In the genomic region with DNA sequence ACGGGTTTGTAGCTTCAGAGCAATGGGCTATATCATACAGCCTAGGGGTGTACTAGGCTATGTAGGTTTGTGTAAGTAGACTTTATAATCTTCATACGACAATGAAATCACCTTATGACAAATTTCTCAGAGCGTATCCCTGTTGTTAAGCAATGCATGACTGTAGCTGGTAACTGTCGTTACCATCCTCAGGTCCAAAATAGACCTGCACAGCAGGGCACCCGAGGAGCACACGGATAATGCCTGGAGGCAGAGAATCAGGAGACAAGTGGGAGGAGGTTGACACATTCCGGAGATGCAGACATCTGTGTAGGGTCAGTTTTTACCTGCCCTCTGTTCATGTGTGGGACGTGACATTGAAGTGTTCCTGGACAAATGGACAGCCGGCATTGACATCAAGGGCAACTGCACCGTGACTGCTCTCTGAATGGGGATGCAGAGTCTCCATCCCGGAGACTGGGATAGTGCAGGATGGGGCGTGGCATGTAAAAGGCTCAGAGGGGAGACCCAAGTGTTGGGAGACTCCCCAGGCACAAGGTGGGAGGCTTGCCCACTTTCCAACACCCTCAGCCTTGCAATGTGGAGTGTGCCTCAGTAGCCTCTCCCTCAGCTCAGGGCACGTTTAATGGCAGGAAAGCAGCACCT, we compare ENCODE assay signal across 23 cellular contexts. TPM values are rescaled to one million over a fixed set of nuclear protein-coding genes. Genes with fewer than 3 reads are reported as not detected.
"Had no signal": no experiment of that assay in that cellular context is flagged by ENCODE, and none has a peak within 500 bp of the region (broad histone marks: within the 10 kb centered on the region; RNA-seq: fewer than 3 reads in every experiment).

No MANE protein-coding gene starts in this region.

- H3K4me1 ChIP-seq: adrenal gland, parathyroid adenoma had no signal

- H3K9me3 ChIP-seq: adrenal gland, sigmoid colon, testis had no signal

- H3K27me3 ChIP-seq: adrenal gland, sigmoid colon, testis had no signal

- H3K36me3 ChIP-seq: adrenal gland, sigmoid colon had no signal

- H3K27ac ChIP-seq: adrenal gland, parathyroid adenoma, sigmoid colon, testis, VCaP had no signal

- H3K4me3 ChIP-seq: adrenal gland, sigmoid colon, testis had no signal

- DNase-seq: activated CD4-positive, alpha-beta T cell treated with anti-CD3 and anti-CD28 coated beads, Interleukin-2, amount 10 ng/mL, durations not matched to agents 7 days and 5 days; activated CD8-positive, alpha-beta T cell treated with anti-CD3 and anti-CD28 coated beads for 36 hours; activated T-cell treated with anti-CD3 and anti-CD28 coated beads, Interleukin-2, amount 50 U/mL, for 1 hour; effector memory CD8-positive, alpha-beta T cell; natural killer cell; sigmoid colon; stimulated activated CD4-positive, alpha-beta T cell treated with anti-CD3 and anti-CD28 coated beads, Interleukin-2, amount 100 ng/mL, for 48 hours; stimulated activated CD8-positive, alpha-beta memory T cell treated with anti-CD3 and anti-CD28 coated beads, Interleukin-4, amount 100 ng/mL, for 48 hours; stimulated activated naive CD4-positive, alpha-beta T cell; T-cell; testis; trophoblast cell had no signal

- ATAC-seq: activated CD4-positive, CD25-positive, alpha-beta regulatory T cell treated with anti-CD3 and anti-CD28 coated beads, Interleukin-2, amount 50 U/mL, for 24 hours; activated CD8-positive, alpha-beta T cell treated with anti-CD3 and anti-CD28 coated beads for 36 hours; activated T-helper 17 cell treated with anti-CD3 and anti-CD28 coated beads, Interleukin-2, amount 50 U/mL, for 72 hours; effector memory CD8-positive, alpha-beta T cell; esophagus mucosa; natural killer cell; T-cell had no signal

RNA-seq across cellular contexts. Expression of a gene that starts 45.9 kb away (rescaled TPM):
- total RNA-seq: activated CD4-positive, alpha-beta T cell treated with anti-CD3 and anti-CD28 coated beads, Interleukin-2, amount 10 ng/mL, durations not matched to agents 7 days and 5 days; activated CD8-positive, alpha-beta T cell treated with anti-CD3 and anti-CD28 coated beads for 36 hours; activated T-helper 17 cell treated with anti-CD3 and anti-CD28 coated beads, Interleukin-2, amount 50 U/mL, for 72 hours; adrenal gland; astrocyte; endothelial cell of umbilical vein; esophagus mucosa; frontal cortex; lung microvascular endothelial cell; mesothelial cell of epicardium; natural killer cell; T-cell had no signal
